Comparison of ENCODE assay signal across 9 cellular contexts in the genomic region with DNA sequence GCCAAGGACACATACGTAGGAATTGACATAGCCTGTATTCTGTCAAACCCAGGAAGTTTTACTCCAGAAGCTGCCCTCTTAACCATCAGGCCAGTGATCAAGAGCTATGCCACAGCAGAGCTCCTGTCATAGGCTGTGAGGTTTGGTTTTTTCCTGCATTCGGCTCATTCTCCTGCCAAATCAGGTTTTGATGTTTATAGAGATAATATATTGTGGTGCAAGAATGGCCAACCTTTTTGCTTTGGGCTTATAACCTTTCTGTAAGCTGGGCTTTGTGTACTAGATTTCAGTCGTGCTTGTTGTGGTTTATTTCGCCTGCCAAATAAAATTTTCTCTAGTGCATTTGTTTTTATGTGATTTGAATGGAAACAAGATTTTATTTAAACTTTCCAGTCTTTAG. TPM values are rescaled to one million over a fixed set of nuclear protein-coding genes. Genes with fewer than 3 reads are reported as not detected.
DNase-seq lines count a peak whose midpoint lies in the region; ATAC-seq and TF ChIP-seq lines count a peak whose summit lies in the region.
"Had no signal": no experiment of that assay in that cellular context is flagged by ENCODE, and none has a peak within 500 bp of the region (broad histone marks: within the 10 kb centered on the region; RNA-seq: fewer than 3 reads in every experiment).

No MANE protein-coding gene starts in this region.

- peaks cover 70% of the 10 kb centered on the region for H3K4me1 Mint-ChIP-seq in activated T-cell treated with anti-CD3 and anti-CD28 coated beads, Interleukin-2, amount 50 U/mL, for 24 hours (ENCODE audit: low read depth)
- H3K4me1 Mint-ChIP-seq in activated naive CD8-positive, alpha-beta T cell treated with anti-CD3 and anti-CD28 coated beads, Interleukin-2, amount 10 ng/mL, durations not matched to agents 7 days and 5 days = peaks cover 46% of the 10 kb centered on the region

- no peaks in the 10 kb centered on the region for H3K27me3 Mint-ChIP-seq in activated T-cell treated with anti-CD3 and anti-CD28 coated beads, Interleukin-2, amount 50 U/mL, for 24 hours
- no peaks in the 10 kb centered on the region for H3K27me3 Mint-ChIP-seq in activated naive CD8-positive, alpha-beta T cell treated with anti-CD3 and anti-CD28 coated beads, Interleukin-2, amount 10 ng/mL, durations not matched to agents 7 days and 5 days

- TF ChIP-seq CTCF in GM10248 (IDR thresholded peaks at IDR 0.05; ENCODE audit: control extremely low read depth, extremely low read depth, low read depth, missing control alignments) = no peak

- CTCF ChIA-PET in GM10248 (lab: Yijun Ruan, JAX) = interaction anchor here (1.8 to 3.9 kb wide), 2 partner anchors 12 to 222 kb away, joined by 4 to 22 read pairs; no protein-coding TSS in a partner anchor

- H3K27ac Mint-ChIP-seq in activated T-cell treated with anti-CD3 and anti-CD28 coated beads, Interleukin-2, amount 50 U/mL, for 24 hours = peak overlapping the region; percentile 98
- no peak overlapping the region for H3K27ac Mint-ChIP-seq in activated naive CD8-positive, alpha-beta T cell treated with anti-CD3 and anti-CD28 coated beads, Interleukin-2, amount 10 ng/mL, durations not matched to agents 7 days and 5 days

- peak overlapping the region; percentile 89 for H3K4me3 Mint-ChIP-seq in activated T-cell treated with anti-CD3 and anti-CD28 coated beads, Interleukin-2, amount 50 U/mL, for 24 hours
- peak overlapping the region; percentile 92 for H3K4me3 Mint-ChIP-seq in activated naive CD8-positive, alpha-beta T cell treated with anti-CD3 and anti-CD28 coated beads, Interleukin-2, amount 10 ng/mL, durations not matched to agents 7 days and 5 days

- H3K4me3 ChIP-seq in subcutaneous abdominal adipose tissue (ENCODE audit: low read depth in 1 of 5, low read length in 5 of 5) = peak overlapping the region in 1 of 5 donors; percentile 9

- H3K9ac ChIP-seq in subcutaneous abdominal adipose tissue (ENCODE audit: low read length in 5 of 5) = no peak overlapping the region

- H3K36me3 Mint-ChIP-seq in activated T-cell treated with anti-CD3 and anti-CD28 coated beads, Interleukin-2, amount 50 U/mL, for 24 hours (ENCODE audit: low read depth) = peaks cover 88% of the 10 kb centered on the region
- H3K36me3 Mint-ChIP-seq in activated naive CD8-positive, alpha-beta T cell treated with anti-CD3 and anti-CD28 coated beads, Interleukin-2, amount 10 ng/mL, durations not matched to agents 7 days and 5 days = peaks cover 53% of the 10 kb centered on the region

- peaks cover 8 to 20% (median 11%) of the 10 kb centered on the region in 5 donors for H3K9me3 ChIP-seq in subcutaneous abdominal adipose tissue (ENCODE audit: control insufficient read depth in 5 of 5, low read length in 5 of 5)

- no peaks in the 10 kb centered on the region for H3K27me3 ChIP-seq in layer of hippocampus (ENCODE audit: control insufficient read depth, insufficient read depth, low read length)
- no peaks in the 10 kb centered on the region for H3K27me3 ChIP-seq in subcutaneous abdominal adipose tissue (ENCODE audit: control insufficient read depth in 5 of 5, insufficient read depth in 4 of 5, low read length in 5 of 5)

- DNase-seq in activated T-cell treated with anti-CD3 and anti-CD28 coated beads, Interleukin-2, amount 50 U/mL, for 24 hours = no peak
- DNase-seq in activated T-cell treated with anti-CD3 and anti-CD28 coated beads for 4 hours = no peak
- no peak for DNase-seq in activated naive CD8-positive, alpha-beta T cell treated with anti-CD3 and anti-CD28 coated beads, Interleukin-2, amount 10 ng/mL, durations not matched to agents 7 days and 5 days
- no peak for DNase-seq in GM10248 (ENCODE audit: extremely low spot score)
- no peak for DNase-seq in NCI-H1092 (lab: John Stamatoyannopoulos, UW)
- DNase-seq: HCEC 1CT had no signal

- POLR2A ChIA-PET in activated naive CD8-positive, alpha-beta T cell treated with anti-CD3 and anti-CD28 coated beads, Interleukin-2, amount 10 ng/mL, durations not matched to agents 7 days and 5 days (lab: Charles Lee) = interaction anchor here (3.3 to 3.9 kb wide), 2 partner anchors 218 to 347 kb away, joined by 14 to 15 read pairs; a partner anchor contains a TSS
- POLR2A ChIA-PET in GM10248 (lab: Yijun Ruan, JAX) = no interaction called here

- H3K9me3 Mint-ChIP-seq in activated T-cell treated with anti-CD3 and anti-CD28 coated beads, Interleukin-2, amount 50 U/mL, for 24 hours = peaks cover 13% of the 10 kb centered on the region
- H3K9me3 Mint-ChIP-seq in activated naive CD8-positive, alpha-beta T cell treated with anti-CD3 and anti-CD28 coated beads, Interleukin-2, amount 10 ng/mL, durations not matched to agents 7 days and 5 days = peaks cover 7% of the 10 kb centered on the region

- no peak for ATAC-seq in activated naive CD8-positive, alpha-beta T cell treated with anti-CD3 and anti-CD28 coated beads, Interleukin-2, amount 10 ng/mL, durations not matched to agents 7 days and 5 days (ENCODE audit: low read depth)
- no peak for ATAC-seq in GM21447 (IDR thresholded peaks at IDR 0.05; ENCODE audit: unreplicated experiment)

- H3K36me3 ChIP-seq in subcutaneous abdominal adipose tissue (ENCODE audit: control insufficient read depth in 5 of 5, insufficient read depth in 5 of 5, low read length in 5 of 5) = peaks cover 0 to 8% (median 3%) of the 10 kb centered on the region in 5 donors

- H3K27ac ChIP-seq in layer of hippocampus (ENCODE audit: low read depth, low read length) (peak overlapping the region; percentile 93), subcutaneous abdominal adipose tissue (ENCODE audit: low read depth, low read length) (peak overlapping the region; percentile 34)

- peaks cover 9 to 33% (median 29%) of the 10 kb centered on the region in 5 donors for H3K4me1 ChIP-seq in subcutaneous abdominal adipose tissue (ENCODE audit: control insufficient read depth in 5 of 5, insufficient read depth in 5 of 5, low read length in 5 of 5)

RNA-seq across cellular contexts. Expression of a gene that starts 2.4 kb away (rescaled TPM):
- 100 to 1,000 TPM in 1 of 2 experiments, 10 to 100 TPM in 1; 94.7 to 106 TPM for total RNA-seq in activated naive CD8-positive, alpha-beta T cell treated with anti-CD3 and anti-CD28 coated beads, Interleukin-2, amount 10 ng/mL, durations not matched to agents 7 days and 5 days
